Comparison of ENCODE assay signal across 1 cellular context in the genomic region with DNA sequence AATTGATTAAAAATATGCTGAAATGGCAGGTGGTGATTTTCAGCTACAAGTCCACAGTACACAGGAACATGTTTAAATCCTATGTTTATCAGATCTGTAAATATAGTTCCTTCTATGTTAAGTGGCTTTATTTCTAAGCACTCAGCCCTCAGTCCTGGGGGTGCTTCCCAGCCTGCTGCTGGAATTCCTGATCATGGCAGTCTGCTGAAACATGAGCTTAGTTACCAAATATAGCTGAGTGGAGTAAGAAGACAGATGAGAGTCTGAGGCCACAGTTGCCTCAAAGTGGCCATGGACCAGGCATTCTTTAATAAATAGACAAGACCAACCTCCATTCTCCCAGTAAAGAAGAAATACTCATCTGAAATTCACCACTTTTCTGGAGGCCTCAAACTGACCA.
A peak's percentile ranks its signal among the peaks of the same experiment; 100 is the strongest.
TF ChIP-seq lines count a peak whose summit lies in the region.

No MANE protein-coding gene starts in this region.

TF ChIP-seq in SK-N-SH, 30 proteins besides CTCF, POLR2A, EP300 and RAD21:
- TF ChIP-seq CHD2 (IDR thresholded peaks at IDR 0.05; ENCODE audit: low read length, partially characterized antibody) (no peak), POLR2AphosphoS5 (IDR thresholded peaks at IDR 0.05; ENCODE audit: low read depth, low read length) (no peak), MEF2A (IDR thresholded peaks at IDR 0.05; ENCODE audit: borderline replicate concordance, low read depth) (peak; percentile 64; the same call in 1 of the 2 replicates), NRF1 (IDR thresholded peaks at IDR 0.05; ENCODE audit: low read depth, low read length) (no peak), RFX5 (IDR thresholded peaks at IDR 0.05; ENCODE audit: low read length) (no peak)
